ENCODE assay signal across 14 cellular contexts in genomic region chr1:201026234-201026633, GRCh38. TPM values are rescaled to one million over a fixed set of nuclear protein-coding genes. Genes with fewer than 3 reads are reported as not detected.
DNase-seq lines count a peak whose midpoint lies in the region; ATAC-seq and TF ChIP-seq lines count a peak whose summit lies in the region.
"Had no signal": no experiment of that assay in that cellular context is flagged by ENCODE, and none has a peak within 500 bp of the region (broad histone marks: within the 10 kb centered on the region; RNA-seq: fewer than 3 reads in every experiment).

No MANE protein-coding gene starts in this region.

- intact Hi-C loops in Caco-2 (cut with micrococcal nuclease; ENCODE audit: unreplicated experiment) (no loop called here), IMR-90 (cut with micrococcal nuclease) (loop anchor here (10.0 kb wide), 1 partner anchor 141 kb away; no protein-coding TSS in a partner anchor), left colon (cut with DNase I, micrococcal nuclease) (no loop called here)
- intact Hi-C loops in activated T-helper 1 cell treated with anti-CD3 and anti-CD28 coated beads, Interleukin-12 subunit alpha, Interleukin-12 subunit beta, Interleukin-2, Interleukin-4 antibody, amounts not matched to agents 30 ng/mL and 10 ng/mL and 1 ng/mL, durations not matched to agents 14 hours and 24 hours and 36 hours (cut with micrococcal nuclease) = loop anchor here (10.0 kb wide), 2 partner anchors 929 to 1139 kb away; partner anchors contain the start of genes PTPN7 and TIMM17A

- H2AK9ac ChIP-seq in IMR-90 (replicated peaks; ENCODE audit: low read depth, low read length, poor library complexity) = no peak overlapping the region

- no peak overlapping the region for H2AFZ ChIP-seq in IMR-90 (replicated peaks; ENCODE audit: low read length, poor library complexity)

- dilution Hi-C loops in IMR-90 (cut with HindIII; ENCODE audit: low sequenced_read_pairs, unreplicated experiment) = no loop called here

- H3K36me3 ChIP-seq in Caco-2 (ENCODE audit: control insufficient read depth, insufficient read depth, low read length) (no peaks in the 10 kb centered on the region), IMR-90 (ENCODE audit: control insufficient read depth, insufficient read depth, low read length) (no peaks in the 10 kb centered on the region)
- H3K36me3 ChIP-seq: HAP-1 had no signal

- H3K4me1 Mint-ChIP-seq in Caco-2 (ENCODE audit: low read depth, unreplicated experiment) (peaks cover 6% of the 10 kb centered on the region), nephron progenitor cell (peaks cover 59% of the 10 kb centered on the region)
- peaks cover 52% of the 10 kb centered on the region for H3K4me1 Mint-ChIP-seq in activated T-helper 1 cell treated with anti-CD3 and anti-CD28 coated beads, Interleukin-12 subunit alpha, Interleukin-12 subunit beta, Interleukin-2, Interleukin-4 antibody, amounts not matched to agents 30 ng/mL and 10 ng/mL and 1 ng/mL, durations not matched to agents 14 hours and 24 hours and 36 hours (ENCODE audit: low read depth)

- H4K5ac ChIP-seq in IMR-90 (ENCODE audit: low read depth, low read length) = no peak overlapping the region

- H2BK20ac ChIP-seq in IMR-90 (ENCODE audit: low read depth, low read length) = no peak overlapping the region

- H3K27me3 Mint-ChIP-seq in Caco-2 (ENCODE audit: insufficient read depth, unreplicated experiment) (peaks cover 6% of the 10 kb centered on the region), nephron progenitor cell (ENCODE audit: low read depth, poor library complexity) (peaks cover 17% of the 10 kb centered on the region)
- no peaks in the 10 kb centered on the region for H3K27me3 Mint-ChIP-seq in activated T-helper 1 cell treated with anti-CD3 and anti-CD28 coated beads, Interleukin-12 subunit alpha, Interleukin-12 subunit beta, Interleukin-2, Interleukin-4 antibody, amounts not matched to agents 30 ng/mL and 10 ng/mL and 1 ng/mL, durations not matched to agents 14 hours and 24 hours and 36 hours (ENCODE audit: insufficient read depth)

- no peak overlapping the region for H4K8ac ChIP-seq in IMR-90 (ENCODE audit: low read depth in 2 of 2, low read length in 2 of 2)

- H3K9ac ChIP-seq in IMR-90 (ENCODE audit: low read depth, low read length) = no peak overlapping the region

- H3K36me3 Mint-ChIP-seq in Caco-2 (ENCODE audit: insufficient read depth, unreplicated experiment) (no peaks in the 10 kb centered on the region), nephron progenitor cell (ENCODE audit: low read depth) (no peaks in the 10 kb centered on the region)
- H3K36me3 Mint-ChIP-seq in activated T-helper 1 cell treated with anti-CD3 and anti-CD28 coated beads, Interleukin-12 subunit alpha, Interleukin-12 subunit beta, Interleukin-2, Interleukin-4 antibody, amounts not matched to agents 30 ng/mL and 10 ng/mL and 1 ng/mL, durations not matched to agents 14 hours and 24 hours and 36 hours (ENCODE audit: low read depth) = peaks cover 9% of the 10 kb centered on the region

- no peak overlapping the region for H3K18ac ChIP-seq in IMR-90 (ENCODE audit: low read depth, low read length)

- no peak overlapping the region; the same call in 1 of the 2 replicates for H4K91ac ChIP-seq in IMR-90 (ENCODE audit: insufficient read depth, low read depth, low read length)

- no peak overlapping the region for H3K23ac ChIP-seq in IMR-90 (ENCODE audit: low read depth, low read length)

- no peaks in the 10 kb centered on the region; the same call in 1 of the 2 replicates for H3K27me3 ChIP-seq in Caco-2 (replicated peaks; ENCODE audit: control insufficient read depth, insufficient read depth, low read length)
- H3K27me3 ChIP-seq in IMR-90 (ENCODE audit: control insufficient read depth, insufficient read depth, low read length) = peaks cover 20% of the 10 kb centered on the region
- H3K27me3 ChIP-seq: testis had no signal

- no TSS peak for BruUV-seq in Caco-2 (replicated peaks; lab: Mats Ljungman, UMichigan)
- BruUV-seq in IMR-90 (replicated peaks; lab: Mats Ljungman, UMichigan) = no TSS peak

- no peak for TF ChIP-seq RAD21 in IMR-90 (IDR thresholded peaks at IDR 0.05; ENCODE audit: low read length)

- no peak overlapping the region for H2BK5ac ChIP-seq in IMR-90 (ENCODE audit: low read depth, low read length, poor library complexity, severe bottlenecking)

- no peak overlapping the region for H3K27ac ChIP-seq in IMR-90 (ENCODE audit: insufficient read depth, low read length)
- H3K27ac ChIP-seq: testis, VCaP had no signal

- H3K4ac ChIP-seq in IMR-90 (ENCODE audit: low read depth, low read length) = no peak overlapping the region

- DNase-seq in Caco-2 = no peak
- peak; percentile 19 for DNase-seq in IMR-90
- DNase-seq in activated T-helper 1 cell treated with anti-CD3 and anti-CD28 coated beads, Interleukin-12 subunit alpha, Interleukin-12 subunit beta, Interleukin-2, Interleukin-4 antibody, amounts not matched to agents 30 ng/mL and 10 ng/mL and 1 ng/mL, durations not matched to agents 14 hours and 24 hours and 36 hours (ENCODE audit: low spot score) = no peak
- DNase-seq in nephron progenitor cell = no peak
- no peak for DNase-seq in NCI-H187 treated with DMSO at 0.1 percent for 48 hours (lab: John Stamatoyannopoulos, UW)
- DNase-seq in left colon = no peak
- no peak for DNase-seq in dermis blood vessel endothelial cell
- DNase-seq: NCI-H1092, testis had no signal

- WGBS in IMR-90 (ENCODE audit: extremely low coverage in 2 of 2, insufficient read length in 1 of 2), 2 experiments = no CpG with 5 or more reads among the region's 3 CpGs

- H3K4me1 ChIP-seq in Caco-2 (peaks cover 5% of the 10 kb centered on the region), IMR-90 (ENCODE audit: control insufficient read depth, insufficient read depth, low read length) (peaks cover 5% of the 10 kb centered on the region)

- POLR2A ChIA-PET in Caco-2 (lab: Charles Lee) = no interaction called here
- POLR2A ChIA-PET in IMR-90 (lab: Charles Lee; ENCODE audit: unreplicated experiment) = no interaction called here

- no peak overlapping the region for H2BK15ac ChIP-seq in IMR-90 (ENCODE audit: low read depth, low read length)

- no peak for TF ChIP-seq POLR2A in IMR-90 (IDR thresholded peaks at IDR 0.05; ENCODE audit: low read depth, low read length)

- H3K79me1 ChIP-seq in IMR-90 (ENCODE audit: low read depth in 1 of 2, low read length in 2 of 2) = no peaks in the 10 kb centered on the region

- in situ Hi-C loops in IMR-90 (cut with MboI; ENCODE audit: low sequenced_read_pairs) = no loop called here

- H3K4me2 ChIP-seq in IMR-90 (ENCODE audit: low read depth, low read length) = no peak overlapping the region

- no peak overlapping the region for H2BK120ac ChIP-seq in IMR-90 (ENCODE audit: low read depth, low read length)

- no peak overlapping the region for H2AK5ac ChIP-seq in IMR-90 (ENCODE audit: low read depth, low read length)

- H3K56ac ChIP-seq in IMR-90 (ENCODE audit: extremely low read depth, insufficient read depth, low read length) = no peak overlapping the region

- H3K14ac ChIP-seq in IMR-90 (replicated peaks; ENCODE audit: low read depth, low read length) = no peak overlapping the region

- no peak for ATAC-seq in IMR-90 (ENCODE audit: low read depth)
- ATAC-seq in left colon = no peak
- ATAC-seq: right cardiac atrium, Right ventricle myocardium inferior had no signal

- H3K9me3 Mint-ChIP-seq in Caco-2 (ENCODE audit: unreplicated experiment) (no peaks in the 10 kb centered on the region), nephron progenitor cell (no peaks in the 10 kb centered on the region)
- no peaks in the 10 kb centered on the region for H3K9me3 Mint-ChIP-seq in activated T-helper 1 cell treated with anti-CD3 and anti-CD28 coated beads, Interleukin-12 subunit alpha, Interleukin-12 subunit beta, Interleukin-2, Interleukin-4 antibody, amounts not matched to agents 30 ng/mL and 10 ng/mL and 1 ng/mL, durations not matched to agents 14 hours and 24 hours and 36 hours
- H3K9me3 Mint-ChIP-seq: dendritic cell treated with granulocyte-macrophage colony-stimulating factor and Interleukin-4, amounts not matched to agents 40 ng/mL and 50 ng/mL, for 4 days had no signal

- peaks cover 3% of the 10 kb centered on the region; the same call in 1 of the 2 replicates for H3K9me1 ChIP-seq in IMR-90 (ENCODE audit: insufficient read depth, low read length)

- CTCF ChIA-PET in Caco-2 (lab: Charles Lee) = interaction anchor here (0.9 to 1.2 kb wide), 2 partner anchors 10 to 87 kb away, joined by 3 to 5 read pairs; no protein-coding TSS in a partner anchor
- CTCF ChIA-PET in IMR-90 (lab: Yijun Ruan, JAX) = interaction anchor here (0.6 to 1.4 kb wide), 2 partner anchors 17 to 529 kb away, joined by 6 read pairs; no protein-coding TSS in a partner anchor

- H3K27ac Mint-ChIP-seq in Caco-2 (ENCODE audit: unreplicated experiment) (peak overlapping the region; percentile 48), nephron progenitor cell (no peak overlapping the region)
- peak overlapping the region; percentile 32 for H3K27ac Mint-ChIP-seq in activated T-helper 1 cell treated with anti-CD3 and anti-CD28 coated beads, Interleukin-12 subunit alpha, Interleukin-12 subunit beta, Interleukin-2, Interleukin-4 antibody, amounts not matched to agents 30 ng/mL and 10 ng/mL and 1 ng/mL, durations not matched to agents 14 hours and 24 hours and 36 hours
- H3K27ac Mint-ChIP-seq: dendritic cell treated with granulocyte-macrophage colony-stimulating factor and Interleukin-4, amounts not matched to agents 40 ng/mL and 50 ng/mL, for 4 days had no signal

- H3K9me3 ChIP-seq in Caco-2 = no peaks in the 10 kb centered on the region
- no peaks in the 10 kb centered on the region for H3K9me3 ChIP-seq in IMR-90 (ENCODE audit: control insufficient read depth, insufficient read depth, low read length)
- H3K9me3 ChIP-seq: HAP-1, testis had no signal

- H3K4me3 Mint-ChIP-seq in Caco-2 (ENCODE audit: unreplicated experiment) (no peak overlapping the region), nephron progenitor cell (peak overlapping the region; percentile 8)
- H3K4me3 Mint-ChIP-seq in activated T-helper 1 cell treated with anti-CD3 and anti-CD28 coated beads, Interleukin-12 subunit alpha, Interleukin-12 subunit beta, Interleukin-2, Interleukin-4 antibody, amounts not matched to agents 30 ng/mL and 10 ng/mL and 1 ng/mL, durations not matched to agents 14 hours and 24 hours and 36 hours = peak overlapping the region; percentile 38

- H3K4me3 ChIP-seq in Caco-2 (ENCODE audit: low read depth, low read length) (no peak overlapping the region), IMR-90 (ENCODE audit: insufficient read depth, low read depth, low read length) (no peak overlapping the region)
- H3K4me3 ChIP-seq: HAP-1, testis had no signal

- no peaks in the 10 kb centered on the region; the same call in 1 of the 2 replicates for H4K20me1 ChIP-seq in IMR-90 (ENCODE audit: insufficient read depth, low read length)

- TF ChIP-seq CTCF in Caco-2 (IDR thresholded peaks at IDR 0.05; ENCODE audit: insufficient read depth in 1 of 2, low read depth in 1 of 2, low read length in 1 of 2, severe bottlenecking in 1 of 2, unreplicated experiment in 1 of 2) (no peak), IMR-90 (conservative IDR thresholded peaks at IDR 0.05; ENCODE audit: low read depth, low read length) (no peak), nephron progenitor cell (IDR thresholded peaks at IDR 0.05) (no peak)

RNA-seq across cellular contexts. Expression of gene KIF21B, which starts 2.7 kb away (rescaled TPM):
- total RNA-seq in Caco-2 (2022) = 2.4 and 2.6 TPM in 2 replicates
- total RNA-seq in IMR-90 (2012; rRNA removed) = 0.36 and 0.56 TPM in 2 replicates
- polyA plus RNA-seq in IMR-90 (2012; rRNA removed) = 0.55 and 0.60 TPM in 2 replicates
- polyA plus RNA-seq in IMR-90 (2012; cell fraction: cytosol; rRNA removed) = 0.35 and 0.40 TPM in 2 replicates
- polyA plus RNA-seq in IMR-90 (2012; cell fraction: nucleus; rRNA removed; ENCODE audit: low replicate concordance) = 1.3 and 2.3 TPM in 2 replicates
- total RNA-seq in activated T-helper 1 cell treated with anti-CD3 and anti-CD28 coated beads, Interleukin-12 subunit alpha, Interleukin-12 subunit beta, Interleukin-2, Interleukin-4 antibody, amounts not matched to agents 30 ng/mL and 10 ng/mL and 1 ng/mL, durations not matched to agents 14 hours and 24 hours and 36 hours = 50.4 and 52.0 TPM in 2 replicates
- total RNA-seq in left colon = 10 to 100 TPM in 1 of 2 donors, 1 to 10 TPM in 1; 5.5 to 11.0 TPM
- total RNA-seq in dermis blood vessel endothelial cell = 2.2 and 4.4 TPM in 2 replicates

Comparison
In these comparisons a context has a peak if more than half of its experiments do, and no peak if none do; other contexts are left out.
1. intact Hi-C loops: an anchor here in IMR-90 (10.0 kb wide) and activated T-helper 1 cell treated with anti-CD3 and anti-CD28 coated beads, Interleukin-12 subunit alpha, Interleukin-12 subunit beta, Interleukin-2, Interleukin-4 antibody, amounts not matched to agents 30 ng/mL and 10 ng/mL and 1 ng/mL, durations not matched to agents 14 hours and 24 hours and 36 hours (10.0 kb wide); none called in Caco-2 and left colon.